31 cellular contexts compared by ENCODE assay signal in genomic region chr19:3732108-3732507, GRCh38. TPM values are rescaled to one million over a fixed set of nuclear protein-coding genes. Genes with fewer than 3 reads are reported as not detected.
"Had no signal": no experiment of that assay in that cellular context is flagged by ENCODE, and none has a peak within 500 bp of the region (broad histone marks: within the 10 kb centered on the region; RNA-seq: fewer than 3 reads in every experiment).

No MANE protein-coding gene starts in this region.

- DNase-seq: dorsolateral prefrontal cortex; effector CD8-positive, alpha-beta T cell; glutamatergic neuron; islet precursor cell; mammary epithelial cell; naive thymus-derived CD4-positive, alpha-beta T cell; nephron progenitor cell; posterior cingulate gyrus; sigmoid colon; stimulated activated CD4-positive, alpha-beta T cell treated with anti-CD3 and anti-CD28 coated beads, Interleukin-2, amount 100 ng/mL, for 24 hours; stimulated activated CD4-positive, alpha-beta T cell treated with anti-CD3 and anti-CD28 coated beads, Interleukin-4, amount 100 ng/mL, for 4 hours; stimulated activated naive B cell treated with anti-CD40 and anti-IgM and Interleukin-4, amounts not matched to agents 10 μg/mL and 1 μg/mL and 100 μg/mL, for 72 hours; stimulated activated naive CD8-positive, alpha-beta T cell treated with anti-CD3 and anti-CD28 coated beads, Interleukin-15, amount 100 ng/mL, for 72 hours; testis; upper lobe of right lung had no signal

- ATAC-seq: gastroesophageal sphincter; left lobe of liver; naive thymus-derived CD4-positive, alpha-beta T cell; stimulated activated naive B cell treated with anti-CD40 and anti-IgM and Interleukin-4, amounts not matched to agents 10 μg/mL and 1 μg/mL and 100 μg/mL, for 72 hours; stimulated activated naive CD8-positive, alpha-beta T cell treated with anti-CD3 and anti-CD28 coated beads, Interleukin-15, amount 100 ng/mL, for 72 hours; upper lobe of right lung had no signal

- H3K36me3 Mint-ChIP-seq: stimulated activated naive B cell treated with anti-CD40 and anti-IgM and Interleukin-4, amounts not matched to agents 10 μg/mL and 1 μg/mL and 100 μg/mL, for 72 hours had no signal

- H3K4me1 Mint-ChIP-seq: stimulated activated naive B cell treated with anti-CD40 and anti-IgM and Interleukin-4, amounts not matched to agents 10 μg/mL and 1 μg/mL and 100 μg/mL, for 72 hours; stimulated activated naive CD8-positive, alpha-beta T cell treated with anti-CD3 and anti-CD28 coated beads, Interleukin-15, amount 100 ng/mL, for 72 hours had no signal

- H3K27ac Mint-ChIP-seq: nephron progenitor cell had no signal

- H3K4me1 ChIP-seq: esophagus muscularis mucosa, gastroesophageal sphincter, sigmoid colon, testis, tibial nerve, upper lobe of right lung, vagina had no signal

- H3K27me3 ChIP-seq: dorsolateral prefrontal cortex, sigmoid colon, testis, tibial nerve, upper lobe of right lung, vagina had no signal

- FAIRE-seq: endometrium had no signal

- H3K36me3 ChIP-seq: esophagus muscularis mucosa, gastroesophageal sphincter, neutrophil, sigmoid colon, tibial nerve, vagina had no signal

- H3K9me3 Mint-ChIP-seq: naive thymus-derived CD4-positive, alpha-beta T cell; nephron progenitor cell; stimulated activated naive CD8-positive, alpha-beta T cell treated with anti-CD3 and anti-CD28 coated beads, Interleukin-15, amount 100 ng/mL, for 72 hours had no signal

- H3K9me3 ChIP-seq: neutrophil, testis, upper lobe of right lung, vagina had no signal

- H3K4me3 Mint-ChIP-seq: naive thymus-derived CD4-positive, alpha-beta T cell; nephron progenitor cell; stimulated activated naive B cell treated with anti-CD40 and anti-IgM and Interleukin-4, amounts not matched to agents 10 μg/mL and 1 μg/mL and 100 μg/mL, for 72 hours; stimulated activated naive CD8-positive, alpha-beta T cell treated with anti-CD3 and anti-CD28 coated beads, Interleukin-15, amount 100 ng/mL, for 72 hours had no signal

- H3K27me3 Mint-ChIP-seq: naive thymus-derived CD4-positive, alpha-beta T cell; stimulated activated naive CD8-positive, alpha-beta T cell treated with anti-CD3 and anti-CD28 coated beads, Interleukin-15, amount 100 ng/mL, for 72 hours had no signal

- H3K27ac ChIP-seq: dorsolateral prefrontal cortex, epithelial cell of prostate, esophagus muscularis mucosa, gastroesophageal sphincter, neutrophil, sigmoid colon, skin epidermis, testis, tibial nerve, upper lobe of right lung, vagina had no signal

- H3K4me3 ChIP-seq: dorsolateral prefrontal cortex, esophagus muscularis mucosa, gastroesophageal sphincter, sigmoid colon, skin epidermis, testis, tibial nerve, upper lobe of right lung, vagina had no signal

RNA-seq across cellular contexts. Expression of gene TJP3, which starts 23.9 kb away (rescaled TPM):
- total RNA-seq: fibroblast of villous mesenchyme, osteocyte, pulmonary artery endothelial cell had no signal

RNA-seq across cellular contexts. Expression of gene RAX2, which starts 39.9 kb away (rescaled TPM):
- total RNA-seq: esophagus muscularis mucosa; fibroblast of villous mesenchyme; gastroesophageal sphincter; left lobe of liver; lower leg skin; mammary epithelial cell; mesenteric fat pad; mononuclear cell; naive thymus-derived CD4-positive, alpha-beta T cell; osteocyte; pulmonary artery endothelial cell; sigmoid colon; subcutaneous adipose tissue; tibial nerve; upper lobe of right lung; vagina had no signal
- polyA plus RNA-seq: mammary epithelial cell; naive thymus-derived CD4-positive, alpha-beta T cell; sigmoid colon had no signal
